Comparison of ENCODE assay signal across 27 cellular contexts in the genomic region with DNA sequence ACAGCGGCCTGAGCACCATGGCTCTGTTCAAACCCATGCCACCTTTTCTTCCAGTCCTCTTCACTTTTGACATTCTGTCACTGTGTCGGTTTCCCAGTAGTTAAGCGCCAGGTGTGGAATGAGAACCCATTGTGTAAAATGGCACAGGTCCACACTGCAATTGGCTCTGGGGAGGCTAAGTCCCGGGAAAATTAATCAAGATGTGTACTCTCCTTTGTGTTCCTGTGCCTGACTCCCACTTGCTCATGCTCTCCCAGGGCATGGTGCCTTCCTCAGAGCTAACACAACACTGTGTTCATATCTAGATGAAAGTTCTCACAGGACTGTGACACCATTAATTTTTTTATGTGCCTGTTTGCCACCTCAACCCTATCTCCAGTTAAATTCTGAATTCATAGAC.
"Had no signal": no experiment of that assay in that cellular context is flagged by ENCODE, and none has a peak within 500 bp of the region (broad histone marks: within the 10 kb centered on the region; RNA-seq: fewer than 3 reads in every experiment).

No MANE protein-coding gene starts in this region.

- H3K27ac ChIP-seq: coronary artery, esophagus muscularis mucosa, foreskin keratinocyte, gastroesophageal sphincter, heart left ventricle, hepatocyte, left lung, neural progenitor cell, prostate gland, right atrium auricular region, thoracic aorta, tibial nerve, upper lobe of right lung, uterus had no signal

- H2AFZ ChIP-seq: hepatocyte, neural progenitor cell had no signal

- H3K4me2 ChIP-seq: hepatocyte, neural progenitor cell had no signal

- H3K4me3 Mint-ChIP-seq: mesothelial cell of epicardium; naive B cell; nephron; neural progenitor cell; stimulated activated effector memory CD8-positive, alpha-beta T cell treated with anti-CD3 and anti-CD28 coated beads, Interleukin-12 subunit alpha, Interleukin-12 subunit beta, amount 100 ng/mL, for 72 hours had no signal

- H3K36me3 Mint-ChIP-seq: mesothelial cell of epicardium; naive B cell; neural progenitor cell; stimulated activated effector memory CD8-positive, alpha-beta T cell treated with anti-CD3 and anti-CD28 coated beads, Interleukin-12 subunit alpha, Interleukin-12 subunit beta, amount 100 ng/mL, for 72 hours had no signal

- H3K9ac ChIP-seq: neural progenitor cell had no signal

- H3K79me2 ChIP-seq: hepatocyte had no signal

- H3K9me3 ChIP-seq: esophagus muscularis mucosa, gastroesophageal sphincter, heart left ventricle, left lung, mucosa of descending colon, prostate gland, right atrium auricular region, thoracic aorta, tibial nerve, upper lobe of right lung, uterus had no signal

- H3K4me1 Mint-ChIP-seq: naive B cell; stimulated activated effector memory CD8-positive, alpha-beta T cell treated with anti-CD3 and anti-CD28 coated beads, Interleukin-12 subunit alpha, Interleukin-12 subunit beta, amount 100 ng/mL, for 72 hours had no signal

- H3K27me3 ChIP-seq: esophagus muscularis mucosa, foreskin keratinocyte, gastroesophageal sphincter, heart left ventricle, hepatocyte, left lung, neural progenitor cell, right atrium auricular region, tibial nerve, upper lobe of right lung, uterus had no signal

- H3K36me3 ChIP-seq: esophagus muscularis mucosa, gastroesophageal sphincter, heart left ventricle, left lung, neural progenitor cell, prostate gland, right atrium auricular region, thoracic aorta, tibial nerve, upper lobe of right lung, uterus had no signal

- DNase-seq: dermis blood vessel endothelial cell; effector memory CD4-positive, alpha-beta T cell; foreskin keratinocyte; heart left ventricle; kidney; left lung; mesenchymal stem cell; mucosa of descending colon; naive B cell; stimulated activated CD4-positive, alpha-beta T cell treated with anti-CD3 and anti-CD28 coated beads, Interleukin-2, amount 100 ng/mL, for 24 hours; stimulated activated CD4-positive, alpha-beta T cell treated with anti-CD3 and anti-CD28 coated beads, Interleukin-4, amount 100 ng/mL, for 24 hours; stimulated activated naive CD4-positive, alpha-beta T cell treated with Interleukin-2 at 50 U/mL for 16 hours; substantia nigra; upper lobe of right lung; uterus had no signal

- H3K4me1 ChIP-seq: foreskin keratinocyte, gastroesophageal sphincter, heart left ventricle, left lung, prostate gland, right atrium auricular region, upper lobe of right lung, uterus had no signal

- H3K4me3 ChIP-seq: coronary artery, esophagus muscularis mucosa, gastroesophageal sphincter, heart left ventricle, hepatocyte, left lung, mucosa of descending colon, neural progenitor cell, prostate gland, right atrium auricular region, thoracic aorta, tibial nerve, upper lobe of right lung, uterus had no signal

- H3K9me3 Mint-ChIP-seq: mesothelial cell of epicardium; naive B cell; nephron; neural progenitor cell; stimulated activated effector memory CD8-positive, alpha-beta T cell treated with anti-CD3 and anti-CD28 coated beads, Interleukin-12 subunit alpha, Interleukin-12 subunit beta, amount 100 ng/mL, for 72 hours had no signal

- H3K27ac Mint-ChIP-seq: mesothelial cell of epicardium; naive B cell; nephron; neural progenitor cell; stimulated activated effector memory CD8-positive, alpha-beta T cell treated with anti-CD3 and anti-CD28 coated beads, Interleukin-12 subunit alpha, Interleukin-12 subunit beta, amount 100 ng/mL, for 72 hours had no signal
